Comparison of ENCODE assay signal across 34 cellular contexts in genomic region chr2:71513096-71513495, GRCh38. TPM values are rescaled to one million over a fixed set of nuclear protein-coding genes. Genes with fewer than 3 reads are reported as not detected.
"Had no signal": no experiment of that assay in that cellular context is flagged by ENCODE, and none has a peak within 500 bp of the region (broad histone marks: within the 10 kb centered on the region; RNA-seq: fewer than 3 reads in every experiment).

No MANE protein-coding gene starts in this region.

- DNase-seq: activated CD4-positive, alpha-beta memory T cell treated with anti-CD3 and anti-CD28 coated beads, Interleukin-2, amount 10 ng/mL, durations not matched to agents 7 days and 5 days; activated CD4-positive, alpha-beta T cell treated with anti-CD3 and anti-CD28 coated beads for 1 hour; activated CD4-positive, alpha-beta T cell treated with anti-CD3 and anti-CD28 coated beads for 48 hours; activated CD8-positive, alpha-beta memory T cell treated with anti-CD3 and anti-CD28 coated beads for 24 hours; activated CD8-positive, alpha-beta memory T cell treated with anti-CD3 and anti-CD28 coated beads, Interleukin-2, amount 10 ng/mL, durations not matched to agents 7 days and 5 days; activated CD8-positive, alpha-beta memory T cell treated with anti-CD3 and anti-CD28 coated beads, Interleukin-2, amount 50 U/mL, for 48 hours; activated effector memory CD4-positive, alpha-beta T cell treated with Interleukin-2 at 50 U/mL for 16 hours; activated naive CD4-positive, alpha-beta T cell treated with anti-CD3 and anti-CD28 coated beads, Interleukin-2, amount 10 ng/mL, durations not matched to agents 7 days and 5 days; activated naive CD8-positive, alpha-beta T cell treated with anti-CD3 and anti-CD28 coated beads, Interleukin-2, amount 50 U/mL, for 24 hours; activated T-cell treated with anti-CD3 and anti-CD28 coated beads, Interleukin-2, amount 50 U/mL, for 48 hours; anterior cingulate cortex; caudate nucleus; MM.1S; MV-4-11; NCI-H1092 treated with DMSO at 0.1 percent for 48 hours; NCI-H1417; NCI-H146; NCI-H187; NCI-H2029 treated with DMSO at 0.1 percent for 48 hours; NCI-H2107; NCI-H2171 treated with DMSO at 0.1 percent for 48 hours; NCI-H2227 treated with DMSO at 0.1 percent for 48 hours; NCI-H446; NCI-H510A treated with DMSO at 0.1 percent for 48 hours; NCI-H526 treated with DMSO at 0.1 percent for 48 hours; NCI-H774; SHP77; SJCRH30 had no signal

- H3K4me3 ChIP-seq: SJCRH30, SK-N-MC had no signal

- H3K9me3 Mint-ChIP-seq: activated CD4-positive, alpha-beta memory T cell treated with anti-CD3 and anti-CD28 coated beads, Interleukin-2, amount 10 ng/mL, durations not matched to agents 7 days and 5 days; activated naive CD4-positive, alpha-beta T cell treated with anti-CD3 and anti-CD28 coated beads, Interleukin-2, amount 10 ng/mL, durations not matched to agents 7 days and 5 days; activated naive CD8-positive, alpha-beta T cell treated with anti-CD3 and anti-CD28 coated beads, Interleukin-2, amount 50 U/mL, for 24 hours; brain; T-helper 1 cell treated with Interleukin-12 subunit alpha and Interleukin-12 subunit beta and Interleukin-4 antibody, amounts not matched to agents 30 μg/mL and 1 μg/mL, for 36 hours; T-helper 2 cell treated with Interferon-gamma antibody and Interleukin-4, amounts not matched to agents 5 μg/mL and 100 μg/mL, for 36 hours; WTC11 had no signal

- H3K27me3 ChIP-seq: SJCRH30 had no signal

- H3K27ac Mint-ChIP-seq: activated CD4-positive, alpha-beta memory T cell treated with anti-CD3 and anti-CD28 coated beads, Interleukin-2, amount 10 ng/mL, durations not matched to agents 7 days and 5 days; activated CD8-positive, alpha-beta memory T cell treated with anti-CD3 and anti-CD28 coated beads, Interleukin-2, amount 10 ng/mL, durations not matched to agents 7 days and 5 days; activated naive CD4-positive, alpha-beta T cell treated with anti-CD3 and anti-CD28 coated beads, Interleukin-2, amount 10 ng/mL, durations not matched to agents 7 days and 5 days; activated naive CD8-positive, alpha-beta T cell; activated naive CD8-positive, alpha-beta T cell treated with anti-CD3 and anti-CD28 coated beads, Interleukin-2, amount 50 U/mL, for 24 hours; T-helper 1 cell treated with Interleukin-12 subunit alpha and Interleukin-12 subunit beta and Interleukin-4 antibody, amounts not matched to agents 30 μg/mL and 1 μg/mL, for 36 hours; T-helper 2 cell treated with Interferon-gamma antibody and Interleukin-4, amounts not matched to agents 5 μg/mL and 100 μg/mL, for 36 hours; WTC11 had no signal

- ATAC-seq: activated CD8-positive, alpha-beta memory T cell treated with anti-CD3 and anti-CD28 coated beads, Interleukin-2, amount 10 ng/mL, durations not matched to agents 7 days and 5 days; activated naive CD8-positive, alpha-beta T cell treated with anti-CD3 and anti-CD28 coated beads, Interleukin-2, amount 50 U/mL, for 24 hours; WTC11 had no signal

- H3K4me3 Mint-ChIP-seq: activated CD4-positive, alpha-beta memory T cell treated with anti-CD3 and anti-CD28 coated beads, Interleukin-2, amount 10 ng/mL, durations not matched to agents 7 days and 5 days; activated CD8-positive, alpha-beta memory T cell treated with anti-CD3 and anti-CD28 coated beads, Interleukin-2, amount 10 ng/mL, durations not matched to agents 7 days and 5 days; activated naive CD4-positive, alpha-beta T cell treated with anti-CD3 and anti-CD28 coated beads, Interleukin-2, amount 10 ng/mL, durations not matched to agents 7 days and 5 days; activated naive CD8-positive, alpha-beta T cell; activated naive CD8-positive, alpha-beta T cell treated with anti-CD3 and anti-CD28 coated beads, Interleukin-2, amount 50 U/mL, for 24 hours; brain; T-helper 1 cell treated with Interleukin-12 subunit alpha and Interleukin-12 subunit beta and Interleukin-4 antibody, amounts not matched to agents 30 μg/mL and 1 μg/mL, for 36 hours; T-helper 2 cell treated with Interferon-gamma antibody and Interleukin-4, amounts not matched to agents 5 μg/mL and 100 μg/mL, for 36 hours; WTC11 had no signal

- H3K4me1 ChIP-seq: SJCRH30 had no signal

- H3K4me1 Mint-ChIP-seq: activated CD4-positive, alpha-beta memory T cell treated with anti-CD3 and anti-CD28 coated beads, Interleukin-2, amount 10 ng/mL, durations not matched to agents 7 days and 5 days; activated naive CD4-positive, alpha-beta T cell treated with anti-CD3 and anti-CD28 coated beads, Interleukin-2, amount 10 ng/mL, durations not matched to agents 7 days and 5 days; activated naive CD8-positive, alpha-beta T cell treated with anti-CD3 and anti-CD28 coated beads, Interleukin-2, amount 50 U/mL, for 24 hours; brain; WTC11 had no signal

- H3K9me3 ChIP-seq: SJCRH30 had no signal

- H3K27me3 Mint-ChIP-seq: activated naive CD8-positive, alpha-beta T cell treated with anti-CD3 and anti-CD28 coated beads, Interleukin-2, amount 50 U/mL, for 24 hours had no signal

- H3K36me3 Mint-ChIP-seq: activated CD8-positive, alpha-beta memory T cell treated with anti-CD3 and anti-CD28 coated beads, Interleukin-2, amount 10 ng/mL, durations not matched to agents 7 days and 5 days; activated naive CD4-positive, alpha-beta T cell treated with anti-CD3 and anti-CD28 coated beads, Interleukin-2, amount 10 ng/mL, durations not matched to agents 7 days and 5 days; activated naive CD8-positive, alpha-beta T cell; brain; WTC11 had no signal

RNA-seq across cellular contexts. Expression of gene DYSF, which starts 59.7 kb away (rescaled TPM):
- total RNA-seq: activated CD4-positive, alpha-beta memory T cell treated with anti-CD3 and anti-CD28 coated beads, Interleukin-2, amount 10 ng/mL, durations not matched to agents 7 days and 5 days had no signal
